Comparison of ENCODE assay signal across 9 cellular contexts in genomic region chr20:48682529-48683385, GRCh38.
DNase-seq lines count a peak whose midpoint lies in the region; ATAC-seq, FAIRE-seq and TF ChIP-seq lines count a peak whose summit lies in the region.
"Had no signal": no experiment of that assay in that cellular context is flagged by ENCODE, and none has a peak within 500 bp of the region (broad histone marks: within the 10 kb centered on the region; RNA-seq: fewer than 3 reads in every experiment).

No MANE protein-coding gene starts in this region.

- ATAC-seq in left lung (peak; percentile 90), natural killer cell (no peak)

- TF ChIP-seq CTCF in coronary artery (IDR thresholded peaks at IDR 0.05) (no peak), left lung (IDR thresholded peaks at IDR 0.05) (no peak), testis (IDR thresholded peaks at IDR 0.05) (no peak), natural killer cell (IDR thresholded peaks at IDR 0.05) (no peak)

- H3K27me3 ChIP-seq in left lung = no peaks in the 10 kb centered on the region
- H3K27me3 ChIP-seq in testis = no peaks in the 10 kb centered on the region

- H3K36me3 Mint-ChIP-seq in natural killer cell = peaks cover 23% of the 10 kb centered on the region

- no peak for FAIRE-seq in H54 (lab: Jason Lieb, UNC)

- H3K9me3 ChIP-seq in left lung (no peaks in the 10 kb centered on the region), testis (no peaks in the 10 kb centered on the region)

- no peak overlapping the region for H3K27ac Mint-ChIP-seq in natural killer cell

- H3K27ac ChIP-seq in coronary artery (peak overlapping the region; percentile 61 to 87), left lung (peak overlapping the region; percentile 53 to 71), testis (no peak overlapping the region)

- peak; percentile 56 for DNase-seq in H54 (ENCODE audit: insufficient read length, low spot score)
- peak; percentile 98 to 99 for DNase-seq in NCI-H524 (lab: John Stamatoyannopoulos, UW)
- peak; percentile 85 for DNase-seq in coronary artery (ENCODE audit: low spot score)
- peak; percentile 85 for DNase-seq in left lung
- peak; percentile 81 for DNase-seq in testis
- no peak for DNase-seq in activated T-cell treated with anti-CD3 and anti-CD28 coated beads, Interleukin-2, amount 50 U/mL, for 48 hours
- no peak for DNase-seq in cerebellum (ENCODE audit: low spot score)
- DNase-seq in natural killer cell = no peak

- H3K36me3 ChIP-seq in left lung (peaks cover 0 to 99% of the 10 kb centered on the region in 2 donors), testis (ENCODE audit: low read depth, missing control alignments) (no peaks in the 10 kb centered on the region)

- WGBS in testis, 2 donors = 33 to 47% methylated on average over 11 to 18 of the region's 18 CpGs

- intact Hi-C loops in left lung (cut with DNase I) = no loop called here
- intact Hi-C loops in testis (cut with DNase I; ENCODE audit: low total_unique reads) = no loop called here
- intact Hi-C loops in natural killer cell (cut with micrococcal nuclease) = loop anchor here (10.0 kb wide), 1 partner anchor 142 kb away; the partner anchor contains the start of gene PREX1

- TF ChIP-seq POLR2A in H54 (IDR thresholded peaks at IDR 0.05; ENCODE audit: low read depth, low read length) = no peak
- TF ChIP-seq POLR2A in testis (IDR thresholded peaks at IDR 0.05) = no peak

- H3K4me3 ChIP-seq in coronary artery (peak overlapping the region; percentile 47), left lung (no peak overlapping the region), testis (no peak overlapping the region)

- H3K4me1 ChIP-seq in left lung (peaks cover 26 to 60% of the 10 kb centered on the region in 2 donors), testis (peaks cover 28% of the 10 kb centered on the region)

- H3K9me3 Mint-ChIP-seq in natural killer cell = no peaks in the 10 kb centered on the region
- H3K9me3 Mint-ChIP-seq: memory B cell had no signal

- H3K27me3 Mint-ChIP-seq in natural killer cell (ENCODE audit: low read depth in 2 of 2) = no peaks in the 10 kb centered on the region
- H3K27me3 Mint-ChIP-seq: memory B cell had no signal

- peaks cover 22 to 52% of the 10 kb centered on the region in 2 donors for H3K4me1 Mint-ChIP-seq in natural killer cell

- no peak overlapping the region for H3K4me3 Mint-ChIP-seq in natural killer cell
- H3K4me3 Mint-ChIP-seq: memory B cell had no signal

Comparison
In these comparisons a context has a peak if more than half of its experiments do, and no peak if none do; other contexts are left out.
1. DNase-seq: peak in H54 (single experiment), NCI-H524 (2 of 2), coronary artery (single experiment), left lung (2 of 2) and testis (single experiment); none in activated T-cell treated with anti-CD3 and anti-CD28 coated beads, Interleukin-2, amount 50 U/mL, for 48 hours (0 of 2), cerebellum (single experiment) and natural killer cell (single experiment).
2. H3K27ac ChIP-seq: peak in coronary artery (2 of 2) and left lung (2 of 2); none in testis (0 of 2).